In the genomic region with DNA sequence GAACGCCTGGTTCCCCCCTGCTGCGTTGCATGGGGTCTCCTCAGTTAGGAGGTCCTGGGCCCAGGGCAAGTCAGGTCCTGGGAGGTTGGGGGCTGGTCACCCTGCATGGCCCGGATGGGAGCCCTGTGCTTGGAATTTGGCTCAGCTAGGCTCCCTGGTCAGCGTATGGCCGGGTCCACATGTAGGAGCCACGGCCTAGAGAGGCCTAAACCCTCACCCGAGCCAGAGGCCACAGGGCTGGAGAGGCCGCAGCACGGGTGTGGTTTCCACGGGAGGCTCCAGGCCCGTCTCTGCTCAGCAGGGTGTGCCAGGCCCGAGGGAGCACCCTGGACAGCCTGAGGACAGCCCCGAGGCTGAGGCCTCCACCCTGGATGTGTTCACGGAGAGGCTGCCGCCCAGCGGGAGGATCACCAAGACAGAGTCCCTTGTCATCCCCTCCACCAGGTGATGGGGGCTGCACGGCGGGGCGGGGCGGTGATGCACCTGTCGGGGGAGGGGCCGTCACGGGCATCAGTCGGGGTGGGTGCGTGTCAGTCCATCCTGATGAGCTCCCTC, we compare ENCODE assay signal across 19 cellular contexts. TPM values are rescaled to one million over a fixed set of nuclear protein-coding genes. Genes with fewer than 3 reads are reported as not detected.
DNase-seq lines count a peak whose midpoint lies in the region; ATAC-seq, FAIRE-seq and TF ChIP-seq lines count a peak whose summit lies in the region.
"Had no signal": no experiment of that assay in that cellular context is flagged by ENCODE, and none has a peak within 500 bp of the region (broad histone marks: within the 10 kb centered on the region; RNA-seq: fewer than 3 reads in every experiment).

No MANE protein-coding gene starts in this region.

- peaks cover 13% of the 10 kb centered on the region for H3K36me3 ChIP-seq in RWPE2 (ENCODE audit: low read depth)
- peaks cover 5 to 21% of the 10 kb centered on the region in 2 donors for H3K36me3 ChIP-seq in kidney (ENCODE audit: control insufficient read depth in 1 of 2, insufficient read depth in 2 of 2, low read length in 2 of 2)

- no peaks in the 10 kb centered on the region for H3K27me3 ChIP-seq in RWPE2 (ENCODE audit: insufficient read depth, poor library complexity, severe bottlenecking)

- no peak overlapping the region for H3K4me3 ChIP-seq in RWPE2 (ENCODE audit: severe bottlenecking)
- no peak overlapping the region for H3K4me3 ChIP-seq in kidney (ENCODE audit: low read length in 2 of 2)
- H3K4me3 ChIP-seq: HAP-1 had no signal

- no peak for FAIRE-seq in kidney (lab: Jason Lieb, UNC)
- FAIRE-seq: GM12891, GM18507, H54 had no signal

- ATAC-seq in left cardiac atrium (no peak), left ventricle myocardium superior (no peak), RWPE2 (ENCODE audit: low read depth) (no peak)

- TF ChIP-seq CTCF in RWPE2 (IDR thresholded peaks at IDR 0.05; ENCODE audit: poor library complexity, severe bottlenecking) = no peak
- TF ChIP-seq CTCF in kidney (IDR thresholded peaks at IDR 0.05; ENCODE audit: borderline replicate concordance, extremely low read depth, insufficient read depth) = no peak

- H3K4me1 ChIP-seq in RWPE2 (ENCODE audit: insufficient read depth, poor library complexity, severe bottlenecking) (no peaks in the 10 kb centered on the region), kidney (ENCODE audit: control insufficient read depth in 1 of 2, insufficient read depth in 1 of 2, low read depth in 1 of 2, low read length in 2 of 2) (no peaks in the 10 kb centered on the region)
- H3K4me1 ChIP-seq: HAP-1 had no signal

- H3K9ac ChIP-seq in kidney (ENCODE audit: low read length in 2 of 2) = no peak overlapping the region

- H3K9me3 ChIP-seq in RWPE2 (ENCODE audit: severe bottlenecking) (no peaks in the 10 kb centered on the region), kidney (ENCODE audit: control insufficient read depth in 1 of 2, low read length in 2 of 2) (no peaks in the 10 kb centered on the region)
- H3K9me3 ChIP-seq: HAP-1 had no signal

- DNase-seq in left cardiac atrium = peak; percentile 14
- DNase-seq in left ventricle myocardium superior = no peak
- peak; percentile 72 for DNase-seq in RWPE2 (ENCODE audit: low spot score)
- DNase-seq in kidney = peak; percentile 69
- DNase-seq in NOMO-1 (lab: John Stamatoyannopoulos, UW; ENCODE audit: unreplicated experiment in 2 of 2) = no peak
- no peak for DNase-seq in activated CD8-positive, alpha-beta memory T cell treated with anti-CD3 and anti-CD28 coated beads, Interleukin-2, amount 50 U/mL, for 48 hours
- DNase-seq: C1 segment of cervical spinal cord; Calu3; CD4-positive, alpha-beta memory T cell; COR-L47; DMS53; DMS79 treated with DMSO at 0.1 percent for 48 hours; GF-D8; GOT3 had no signal

- no peak overlapping the region for H3K27ac ChIP-seq in RWPE2 (ENCODE audit: poor library complexity, severe bottlenecking)
- H3K27ac ChIP-seq in kidney (ENCODE audit: low read depth in 2 of 2, low read length in 2 of 2) = no peak overlapping the region

- intact Hi-C loops in left cardiac atrium (cut with DNase I) (loop anchor here in 1 of 2 donors (10.0 kb wide), 1 partner anchor 54 kb away; no protein-coding TSS in a partner anchor), left ventricle myocardium superior (cut with micrococcal nuclease) (no loop called here), kidney (cut with DNase I) (no loop called here)

RNA-seq across cellular contexts. Expression of gene TEX22, which starts 17.6 kb away (rescaled TPM):
- 1 to 10 TPM in 1 of 2 donors, under 1 TPM in 1; 0.77 to 1.6 TPM for total RNA-seq in left cardiac atrium
- 1.6 TPM for total RNA-seq in left ventricle myocardium superior
- total RNA-seq in kidney = 3.3 TPM
- polyA plus RNA-seq in kidney (ENCODE audit: insufficient read depth, low read depth, low replicate concordance) = 1.5 TPM
- total RNA-seq: A172 had no signal
- polyA plus RNA-seq: CD4-positive, alpha-beta memory T cell had no signal

RNA-seq across cellular contexts. Expression of gene MTA1, which starts 38.9 kb away (rescaled TPM):
- total RNA-seq in left cardiac atrium (100 to 1,000 TPM in 1 of 2 donors, 10 to 100 TPM in 1; 99.5 to 115 TPM), left ventricle myocardium superior (201 TPM), kidney (112 TPM)
- 30.4 TPM for polyA plus RNA-seq in kidney (ENCODE audit: insufficient read depth, low read depth, low replicate concordance)

Comparison
In these comparisons a context has a peak if more than half of its experiments do, and no peak if none do; other contexts are left out.
1. DNase-seq: peak in left cardiac atrium (single experiment), RWPE2 (single experiment) and kidney (single experiment); none in left ventricle myocardium superior (single experiment), NOMO-1 (0 of 2) and activated CD8-positive, alpha-beta memory T cell treated with anti-CD3 and anti-CD28 coated beads, Interleukin-2, amount 50 U/mL, for 48 hours (single experiment).